1 cellular context compared by ENCODE assay signal in genomic region chr6:29589423-29590048, GRCh38.
TF ChIP-seq lines count a peak whose summit lies in the region.

No MANE protein-coding gene starts in this region.

TF ChIP-seq in HCT116, 20 proteins besides CTCF, POLR2A, EP300 and RAD21 (continued from another document):
- TF ChIP-seq ZBTB33 (IDR thresholded peaks at IDR 0.05; ENCODE audit: extremely low read depth, insufficient replicate concordance, low read length): no peak
